10 cellular contexts compared by ENCODE assay signal in genomic region chr22:46775364-46775758, GRCh38. TPM values are rescaled to one million over a fixed set of nuclear protein-coding genes. Genes with fewer than 3 reads are reported as not detected.
DNase-seq lines count a peak whose midpoint lies in the region; ATAC-seq and TF ChIP-seq lines count a peak whose summit lies in the region.
"Had no signal": no experiment of that assay in that cellular context is flagged by ENCODE, and none has a peak within 500 bp of the region (broad histone marks: within the 10 kb centered on the region; RNA-seq: fewer than 3 reads in every experiment).

No MANE protein-coding gene starts in this region.

- no peak for ATAC-seq in activated CD8-positive, alpha-beta memory T cell treated with anti-CD3 and anti-CD28 coated beads, Interleukin-2, amount 10 ng/mL, durations not matched to agents 7 days and 5 days
- no peak for ATAC-seq in Panc1
- no peak for ATAC-seq in stimulated activated naive B cell treated with anti-CD40 and anti-IgM and Interleukin-4, amounts not matched to agents 10 μg/mL and 1 μg/mL and 100 μg/mL, for 72 hours (replicated peaks)

- H2AK5ac ChIP-seq in neuronal stem cell (ENCODE audit: low read depth, low read length), result no peak overlapping the region

- H3K27me3 Mint-ChIP-seq in activated CD8-positive, alpha-beta memory T cell treated with anti-CD3 and anti-CD28 coated beads, Interleukin-2, amount 10 ng/mL, durations not matched to agents 7 days and 5 days, result no peaks in the 10 kb centered on the region
- no peaks in the 10 kb centered on the region for H3K27me3 Mint-ChIP-seq in stimulated activated naive B cell treated with anti-CD40 and anti-IgM and Interleukin-4, amounts not matched to agents 10 μg/mL and 1 μg/mL and 100 μg/mL, for 72 hours

- CTCF ChIA-PET in activated CD8-positive, alpha-beta memory T cell treated with anti-CD3 and anti-CD28 coated beads, Interleukin-2, amount 10 ng/mL, durations not matched to agents 7 days and 5 days (lab: Charles Lee), result interaction anchor here (0.8 to 1.6 kb wide), 4 partner anchors 14 to 28 kb away, joined by 3 to 6 read pairs (median 3); no protein-coding TSS in a partner anchor
- CTCF ChIA-PET in Panc1 (lab: Charles Lee), result no interaction called here

- H3K79me1 ChIP-seq in neuronal stem cell (ENCODE audit: low read depth, low read length), result peaks cover 22% of the 10 kb centered on the region

- no peaks in the 10 kb centered on the region for H3K36me3 ChIP-seq in Panc1 (ENCODE audit: control insufficient read depth, insufficient read depth, low read length)
- no peaks in the 10 kb centered on the region for H3K36me3 ChIP-seq in effector memory CD4-positive, alpha-beta T cell (ENCODE audit: control insufficient read depth, insufficient read depth, low read length)
- peaks cover 0 to 1% (median 0%) of the 10 kb centered on the region in 3 donors for H3K36me3 ChIP-seq in tibial artery
- H3K36me3 ChIP-seq in neuronal stem cell (replicated peaks in 1 of 2; ENCODE audit: control insufficient read depth in 2 of 2, insufficient read depth in 2 of 2, low read length in 2 of 2), result peaks cover 2% of the 10 kb centered on the region in 2 donors
- H3K36me3 ChIP-seq: uterus had no signal

- no peaks in the 10 kb centered on the region for H3K9me3 Mint-ChIP-seq in activated CD8-positive, alpha-beta memory T cell treated with anti-CD3 and anti-CD28 coated beads, Interleukin-2, amount 10 ng/mL, durations not matched to agents 7 days and 5 days (ENCODE audit: low read depth)
- no peaks in the 10 kb centered on the region for H3K9me3 Mint-ChIP-seq in stimulated activated naive B cell treated with anti-CD40 and anti-IgM and Interleukin-4, amounts not matched to agents 10 μg/mL and 1 μg/mL and 100 μg/mL, for 72 hours

- H3K9ac ChIP-seq in neuronal stem cell (ENCODE audit: low read depth, low read length, poor library complexity), result no peak overlapping the region

- H4K91ac ChIP-seq in neuronal stem cell (ENCODE audit: low read depth, low read length, poor library complexity), result no peak overlapping the region

- H2BK120ac ChIP-seq in neuronal stem cell (ENCODE audit: low read depth, low read length), result no peak overlapping the region

- TF ChIP-seq CTCF in Panc1 (IDR thresholded peaks at IDR 0.05) (no peak), tibial artery (IDR thresholded peaks at IDR 0.05) (no peak)

- H2BK12ac ChIP-seq in neuronal stem cell (ENCODE audit: low read length), result no peak overlapping the region

- intact Hi-C loops in Panc1 (cut with micrococcal nuclease; ENCODE audit: unreplicated experiment) (no loop called here), tibial artery (cut with DNase I; ENCODE audit: low total_unique reads) (no loop called here)

- H3K4me3 ChIP-seq in Panc1 (ENCODE audit: low read depth in 2 of 2, low read length in 2 of 2) (peak overlapping the region in 1 of 2 experiments; percentile 16; a peak in 2 of 4 replicates), tibial artery (no peak overlapping the region), neuronal stem cell (ENCODE audit: low read length in 2 of 2) (no peak overlapping the region)
- H3K4me3 ChIP-seq in effector memory CD4-positive, alpha-beta T cell (ENCODE audit: insufficient read depth, low read depth, low read length, poor library complexity, severe bottlenecking), result no peak overlapping the region
- H3K4me3 ChIP-seq: uterus had no signal

- H3K4me3 Mint-ChIP-seq in activated CD8-positive, alpha-beta memory T cell treated with anti-CD3 and anti-CD28 coated beads, Interleukin-2, amount 10 ng/mL, durations not matched to agents 7 days and 5 days, result peak overlapping the region; percentile 68
- peak overlapping the region; percentile 67 to 69 for H3K4me3 Mint-ChIP-seq in stimulated activated naive B cell treated with anti-CD40 and anti-IgM and Interleukin-4, amounts not matched to agents 10 μg/mL and 1 μg/mL and 100 μg/mL, for 72 hours

- H3K9me3 ChIP-seq in Panc1 (ENCODE audit: control insufficient read depth, insufficient read depth, low read depth, low read length) (no peaks in the 10 kb centered on the region), tibial artery (no peaks in the 10 kb centered on the region), neuronal stem cell (replicated peaks in 1 of 2; ENCODE audit: control insufficient read depth in 2 of 2, insufficient read depth in 1 of 2, low read depth in 1 of 2, low read length in 2 of 2) (no peaks in the 10 kb centered on the region)
- no peaks in the 10 kb centered on the region for H3K9me3 ChIP-seq in effector memory CD4-positive, alpha-beta T cell (ENCODE audit: control insufficient read depth, low read length)
- H3K9me3 ChIP-seq: uterus had no signal

- no peak overlapping the region for H3K4me2 ChIP-seq in neuronal stem cell (ENCODE audit: insufficient read depth, low read length, poor library complexity, severe bottlenecking)

- peak overlapping the region; percentile 88 for H3K27ac Mint-ChIP-seq in activated CD8-positive, alpha-beta memory T cell treated with anti-CD3 and anti-CD28 coated beads, Interleukin-2, amount 10 ng/mL, durations not matched to agents 7 days and 5 days
- peak overlapping the region; percentile 94 for H3K27ac Mint-ChIP-seq in stimulated activated naive B cell treated with anti-CD40 and anti-IgM and Interleukin-4, amounts not matched to agents 10 μg/mL and 1 μg/mL and 100 μg/mL, for 72 hours

- in situ Hi-C loops in Panc1 (cut with HindIII; ENCODE audit: low pct_unique_long_range_greater_than_20kb, low sequenced_read_pairs), result no loop called here

- H3K4me1 ChIP-seq in Panc1 (ENCODE audit: control insufficient read depth, insufficient read depth, low read length) (peaks cover 55% of the 10 kb centered on the region), tibial artery (peaks cover 0 to 33% (median 15%) of the 10 kb centered on the region in 4 donors), neuronal stem cell (ENCODE audit: control insufficient read depth in 2 of 2, insufficient read depth in 1 of 2, low read depth in 1 of 2, low read length in 2 of 2) (peaks cover 0 to 7% of the 10 kb centered on the region in 2 donors)
- H3K4me1 ChIP-seq in effector memory CD4-positive, alpha-beta T cell (ENCODE audit: control insufficient read depth, insufficient read depth, low read length, poor library complexity, severe bottlenecking), result peaks cover 43% of the 10 kb centered on the region

- H4K8ac ChIP-seq in neuronal stem cell (ENCODE audit: low read depth, low read length), result no peak overlapping the region

- H3K27me3 ChIP-seq in Panc1 (ENCODE audit: control insufficient read depth, insufficient read depth, low read length) (no peaks in the 10 kb centered on the region), tibial artery (no peaks in the 10 kb centered on the region), neuronal stem cell (ENCODE audit: control insufficient read depth in 3 of 3, insufficient read depth in 3 of 3, low read depth in 1 of 3, low read length in 3 of 3) (no peaks in the 10 kb centered on the region)
- H3K27me3 ChIP-seq in effector memory CD4-positive, alpha-beta T cell (replicated peaks; ENCODE audit: control insufficient read depth, insufficient read depth, low read length, poor library complexity, severe bottlenecking), result no peaks in the 10 kb centered on the region
- H3K27me3 ChIP-seq: uterus had no signal

- no peak for DNase-seq in activated CD8-positive, alpha-beta memory T cell treated with anti-CD3 and anti-CD28 coated beads, Interleukin-2, amount 10 ng/mL, durations not matched to agents 7 days and 5 days
- no peak for DNase-seq in activated CD8-positive, alpha-beta memory T cell treated with anti-CD3 and anti-CD28 coated beads, Interleukin-2, amount 50 U/mL, for 48 hours
- DNase-seq in Panc1 (ENCODE audit: low read depth, low spot score) (no peak), tibial artery (no peak), NCI-H146 treated with DMSO at 0.1 percent for 48 hours (lab: John Stamatoyannopoulos, UW; ENCODE audit: unreplicated experiment) (no peak), neuronal stem cell (ENCODE audit: low spot score) (no peak)
- DNase-seq in effector memory CD4-positive, alpha-beta T cell, result no peak
- DNase-seq in stimulated activated naive B cell treated with anti-CD40 and anti-IgM and Interleukin-4, amounts not matched to agents 10 μg/mL and 1 μg/mL and 100 μg/mL, for 72 hours, result no peak
- DNase-seq: activated CD4-positive, CD25-positive, alpha-beta regulatory T cell treated with anti-CD3 and anti-CD28 coated beads, Interleukin-2, amount 50 U/mL, for 72 hours; uterus had no signal

- H3K4me1 Mint-ChIP-seq in activated CD8-positive, alpha-beta memory T cell treated with anti-CD3 and anti-CD28 coated beads, Interleukin-2, amount 10 ng/mL, durations not matched to agents 7 days and 5 days, result peaks cover 56% of the 10 kb centered on the region
- peaks cover 57 to 81% of the 10 kb centered on the region in 2 donors for H3K4me1 Mint-ChIP-seq in stimulated activated naive B cell treated with anti-CD40 and anti-IgM and Interleukin-4, amounts not matched to agents 10 μg/mL and 1 μg/mL and 100 μg/mL, for 72 hours

- no peak overlapping the region for H3K4ac ChIP-seq in neuronal stem cell (ENCODE audit: low read length)

- H3K14ac ChIP-seq in neuronal stem cell (ENCODE audit: low read length), result no peak overlapping the region

- WGBS in neuronal stem cell (ENCODE audit: extremely low coverage in 2 of 2, insufficient read length in 2 of 2, insufficient replicate concordance in 1 of 2), 2 donors, result no CpG with 5 or more reads among the region's 6 CpGs

- POLR2A ChIA-PET in Panc1 (lab: Charles Lee), result no interaction called here

- H2BK15ac ChIP-seq in neuronal stem cell (ENCODE audit: low read length), result no peak overlapping the region

- no TSS peak for BruUV-seq in Panc1 (replicated peaks; lab: Mats Ljungman, UMichigan)

- H3K27ac ChIP-seq in Panc1 (ENCODE audit: low read length) (peak overlapping the region; percentile 93), tibial artery (no peak overlapping the region), neuronal stem cell (replicated peaks; ENCODE audit: low read length) (no peak overlapping the region)
- peak overlapping the region; percentile 73 for H3K27ac ChIP-seq in effector memory CD4-positive, alpha-beta T cell (ENCODE audit: insufficient read depth, low read length, poor library complexity, severe bottlenecking)

- H3K23ac ChIP-seq in neuronal stem cell (ENCODE audit: low read depth, low read length, poor library complexity), result no peak overlapping the region

- peaks cover 5% of the 10 kb centered on the region for H3K36me3 Mint-ChIP-seq in activated CD8-positive, alpha-beta memory T cell treated with anti-CD3 and anti-CD28 coated beads, Interleukin-2, amount 10 ng/mL, durations not matched to agents 7 days and 5 days
- peaks cover 32 to 33% of the 10 kb centered on the region in 2 donors for H3K36me3 Mint-ChIP-seq in stimulated activated naive B cell treated with anti-CD40 and anti-IgM and Interleukin-4, amounts not matched to agents 10 μg/mL and 1 μg/mL and 100 μg/mL, for 72 hours

- H2BK5ac ChIP-seq in neuronal stem cell (ENCODE audit: low read length), result no peak overlapping the region

- no peak overlapping the region for H3K18ac ChIP-seq in neuronal stem cell (ENCODE audit: low read length)

- no peak overlapping the region for H2AFZ ChIP-seq in neuronal stem cell (ENCODE audit: low read length)

RNA-seq across cellular contexts. Expression of gene TBC1D22A, which starts 12.9 kb away (rescaled TPM):
- total RNA-seq in activated CD8-positive, alpha-beta memory T cell treated with anti-CD3 and anti-CD28 coated beads, Interleukin-2, amount 10 ng/mL, durations not matched to agents 7 days and 5 days, result 10 to 100 TPM; 32.6 to 44.9 TPM
- total RNA-seq in Panc1 (2021; ENCODE audit: unreplicated experiment), result 28.7 TPM
- 35.6 TPM for polyA plus RNA-seq in Panc1 (2012; ENCODE audit: insufficient read length)
- polyA plus RNA-seq in neuronal stem cell (2013, experiment 1 of 2), result 10.2 TPM
- polyA plus RNA-seq in neuronal stem cell (2013, experiment 2 of 2), result 10.6 TPM

RNA-seq across cellular contexts. Expression of gene CERK, which starts 37.3 kb away (rescaled TPM):
- 10 to 100 TPM; 53.3 to 59.7 TPM for total RNA-seq in activated CD8-positive, alpha-beta memory T cell treated with anti-CD3 and anti-CD28 coated beads, Interleukin-2, amount 10 ng/mL, durations not matched to agents 7 days and 5 days
- 30.9 TPM for total RNA-seq in Panc1 (2021; ENCODE audit: unreplicated experiment)
- polyA plus RNA-seq in Panc1 (2012; ENCODE audit: insufficient read length), result 24.0 TPM
- polyA plus RNA-seq in neuronal stem cell (2013, experiment 1 of 2), result 50.9 TPM
- polyA plus RNA-seq in neuronal stem cell (2013, experiment 2 of 2), result 51.4 TPM

Comparison
In these comparisons a context has a peak if more than half of its experiments do, and no peak if none do; other contexts are left out.
1. H3K27ac ChIP-seq: peak in Panc1 (single experiment) and effector memory CD4-positive, alpha-beta T cell (single experiment); none in tibial artery (0 of 2) and neuronal stem cell (single experiment).